8 cellular contexts compared by ENCODE assay signal in the genomic region with DNA sequence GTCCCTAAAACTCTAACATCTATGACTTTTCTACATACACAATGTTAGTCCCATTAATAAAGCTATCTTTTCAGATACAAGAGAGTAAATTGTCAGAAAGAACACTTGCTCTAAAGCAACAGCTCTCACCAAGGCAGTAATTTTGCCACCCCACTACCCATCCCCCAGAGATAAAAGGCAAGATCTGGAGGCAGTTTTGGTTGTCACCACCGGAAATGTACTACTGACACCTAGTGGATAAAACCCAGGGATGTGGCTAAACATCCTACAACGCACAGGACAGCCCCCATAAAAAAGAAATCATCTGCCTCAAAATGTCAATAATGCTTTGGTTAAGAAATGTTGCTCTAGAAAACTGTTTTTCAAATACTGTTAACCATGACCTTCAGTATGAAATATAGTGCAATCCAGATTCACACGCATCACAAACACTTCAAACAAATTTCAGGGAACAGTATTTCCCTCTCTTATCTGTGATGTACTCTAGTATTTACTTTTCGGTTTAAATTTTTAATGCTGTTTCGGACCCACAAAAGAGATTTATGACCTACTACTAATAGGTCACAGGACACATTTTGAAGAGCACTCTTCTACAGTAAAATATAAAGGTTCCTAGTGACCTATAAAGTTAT. TPM values are rescaled to one million over a fixed set of nuclear protein-coding genes. Genes with fewer than 3 reads are reported as not detected.
A peak's percentile ranks its signal among the peaks of the same experiment; 100 is the strongest.
DNase-seq lines count a peak whose midpoint lies in the region; ATAC-seq, FAIRE-seq and TF ChIP-seq lines count a peak whose summit lies in the region.

No MANE protein-coding gene starts in this region.

- H3K4me1 Mint-ChIP-seq in activated T-cell treated with anti-CD3 and anti-CD28 coated beads, Interleukin-2, amount 50 U/mL, for 72 hours (ENCODE audit: low read depth) = peaks cover 62% of the 10 kb centered on the region

- peak overlapping the region; percentile 66 for H3K27ac Mint-ChIP-seq in activated T-cell treated with anti-CD3 and anti-CD28 coated beads, Interleukin-2, amount 50 U/mL, for 72 hours

- FAIRE-seq in pancreas (lab: Jason Lieb, UNC) = peak; percentile 76

- peak; percentile 67 to 70 for ATAC-seq in activated T-cell treated with anti-CD3 and anti-CD28 coated beads, Interleukin-2, amount 50 U/mL, for 72 hours (replicated peaks in 1 of 2)
- ATAC-seq in pancreas (peak; percentile 59 to 74 (median 68)), HG02763 (IDR thresholded peaks at IDR 0.05; ENCODE audit: unreplicated experiment) (no peak)

- intact Hi-C loops in pancreas (cut with DNase I) = loop anchor here in 1 of 3 donors (5.0 kb wide), 1 partner anchor 173 kb away; no protein-coding TSS in a partner anchor

- H3K27me3 ChIP-seq in OCI-LY3 (ENCODE audit: low read depth, low read length) = no peaks in the 10 kb centered on the region
- H3K27me3 ChIP-seq in pancreas = no peaks in the 10 kb centered on the region

- H3K9me3 ChIP-seq in OCI-LY3 (ENCODE audit: insufficient read depth, low read length) = no peaks in the 10 kb centered on the region
- H3K9me3 ChIP-seq in pancreas = no peaks in the 10 kb centered on the region

- no peaks in the 10 kb centered on the region for H3K9me3 Mint-ChIP-seq in activated T-cell treated with anti-CD3 and anti-CD28 coated beads, Interleukin-2, amount 50 U/mL, for 72 hours

- H3K36me3 ChIP-seq in OCI-LY3 (replicated peaks; ENCODE audit: low read depth, low read length) (no peaks in the 10 kb centered on the region), pancreas (no peaks in the 10 kb centered on the region)

- peaks cover 3 to 4% of the 10 kb centered on the region in 2 donors for H3K36me3 Mint-ChIP-seq in activated T-cell treated with anti-CD3 and anti-CD28 coated beads, Interleukin-2, amount 50 U/mL, for 72 hours (ENCODE audit: insufficient read depth in 2 of 2)

- H3K27ac ChIP-seq in OCI-LY3 (ENCODE audit: low read length) (no peak overlapping the region), pancreas (no peak overlapping the region)

- H3K4me1 ChIP-seq in OCI-LY3 (ENCODE audit: low read length) (peaks cover 22% of the 10 kb centered on the region), pancreas (peaks cover 24 to 44% (median 37%) of the 10 kb centered on the region in 3 donors)

- peaks cover 81% of the 10 kb centered on the region for H3K79me2 ChIP-seq in OCI-LY3 (ENCODE audit: low read length)

- peak; percentile 36 for DNase-seq in COLO829 (ENCODE audit: low spot score)
- peak; percentile 38 for DNase-seq in GM20000 (ENCODE audit: low spot score)
- DNase-seq in HuH-7.5 (ENCODE audit: low spot score) = peak; percentile 52
- peak; percentile 56 to 63 for DNase-seq in activated T-cell treated with anti-CD3 and anti-CD28 coated beads, Interleukin-2, amount 50 U/mL, for 72 hours
- DNase-seq in foreskin fibroblast = peak; percentile 29 to 71
- peak in 3 of 6 donors; percentile 9 to 28 (median 25) for DNase-seq in pancreas

- H3K4me3 ChIP-seq in OCI-LY3 (ENCODE audit: low read length) (no peak overlapping the region), foreskin fibroblast (ENCODE audit: low read depth in 1 of 2, low read length in 2 of 2) (no peak overlapping the region), pancreas (no peak overlapping the region)

- H3K9ac ChIP-seq in OCI-LY3 (ENCODE audit: low read length) = no peak overlapping the region

- H2AFZ ChIP-seq in OCI-LY3 (ENCODE audit: low read depth, low read length) = no peak overlapping the region

- TF ChIP-seq CTCF in GM20000 (IDR thresholded peaks at IDR 0.05; ENCODE audit: extremely low read depth, missing control alignments) (peak; percentile 39), OCI-LY3 (IDR thresholded peaks at IDR 0.05; ENCODE audit: low read depth, low read length) (peak; percentile 84), foreskin fibroblast (IDR thresholded peaks at IDR 0.05; ENCODE audit: low read depth, low read length) (peak; percentile 56), pancreas (IDR thresholded peaks at IDR 0.05) (peak in 3 of 4 donors; percentile 45 to 53 (median 49))

- H4K20me1 ChIP-seq in OCI-LY3 (ENCODE audit: insufficient read depth, low read length) = peaks cover 9% of the 10 kb centered on the region

- WGBS in pancreas, 2 donors = 10 to 11% methylated on average over 5 of the region's 5 CpGs

- H3K4me3 Mint-ChIP-seq in activated T-cell treated with anti-CD3 and anti-CD28 coated beads, Interleukin-2, amount 50 U/mL, for 72 hours = peak overlapping the region; percentile 59 to 71

- no peaks in the 10 kb centered on the region for H3K27me3 Mint-ChIP-seq in activated T-cell treated with anti-CD3 and anti-CD28 coated beads, Interleukin-2, amount 50 U/mL, for 72 hours (ENCODE audit: low read depth)

- H3K4me2 ChIP-seq in OCI-LY3 (ENCODE audit: low read length) = peak overlapping the region; percentile 31; the same call in 1 of the 2 replicates

RNA-seq across cellular contexts. Expression of gene FBXL5, which starts 5.1 kb away (rescaled TPM):
- total RNA-seq in activated T-cell treated with anti-CD3 and anti-CD28 coated beads, Interleukin-2, amount 50 U/mL, for 72 hours = 10 to 100 TPM; 39.5 to 40.5 TPM
- total RNA-seq in pancreas = 10 to 100 TPM; 26.5 to 36.4 (median 31.9) TPM
- polyA plus RNA-seq in pancreas = 10 to 100 TPM; 17.6 to 39.2 TPM

RNA-seq across cellular contexts. Expression of gene FAM200B, which starts 31.6 kb away (rescaled TPM):
- 10 to 100 TPM; 15.8 to 23.1 TPM for total RNA-seq in activated T-cell treated with anti-CD3 and anti-CD28 coated beads, Interleukin-2, amount 50 U/mL, for 72 hours
- 10 to 100 TPM in 5 of 6 donors, 1 to 10 TPM in 1; 8.6 to 19.3 (median 13.9) TPM for total RNA-seq in pancreas
- 10 to 100 TPM; 24.8 to 36.0 TPM for polyA plus RNA-seq in pancreas

RNA-seq across cellular contexts. Expression of gene BST1, which starts 52.8 kb away (rescaled TPM):
- under 1 TPM; 0.24 to 0.65 TPM for total RNA-seq in activated T-cell treated with anti-CD3 and anti-CD28 coated beads, Interleukin-2, amount 50 U/mL, for 72 hours
- total RNA-seq in pancreas = 1 to 10 TPM in 2 of 6 donors, under 1 TPM in 4; 0.24 to 2.8 (median 0.41) TPM
- under 1 TPM; 0.49 to 0.63 TPM for polyA plus RNA-seq in pancreas
